22 cellular contexts compared by ENCODE assay signal in the genomic region with DNA sequence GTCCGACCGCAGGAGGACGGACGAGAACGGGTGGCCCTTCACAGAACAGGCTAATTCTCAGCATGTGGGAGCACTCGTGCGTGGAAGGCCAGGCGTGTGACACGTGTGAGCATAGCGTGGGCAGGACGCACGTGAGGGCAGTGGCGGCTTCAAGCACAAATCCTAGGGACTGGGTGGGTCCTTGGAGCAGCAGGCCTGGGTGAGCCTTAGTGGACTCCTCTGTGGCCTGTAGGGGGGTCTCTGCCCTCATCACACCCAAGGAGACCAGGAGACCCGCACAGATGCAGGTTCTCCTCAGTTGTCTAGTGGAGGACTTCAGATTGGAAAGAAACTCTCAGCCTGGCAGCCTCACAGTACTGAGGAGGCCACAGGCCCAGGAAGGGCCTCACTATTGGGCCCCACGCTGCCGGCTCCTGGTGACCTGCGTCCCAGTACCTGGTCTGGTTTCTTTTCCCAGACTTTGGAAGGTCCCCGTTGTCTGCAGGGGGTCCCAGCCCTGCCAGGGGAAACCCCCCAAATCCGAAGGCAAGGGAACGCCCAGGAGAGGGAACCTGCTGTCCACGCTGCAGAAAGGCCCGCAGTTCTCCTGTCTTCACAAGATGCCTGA. TPM values are rescaled to one million over a fixed set of nuclear protein-coding genes. Genes with fewer than 3 reads are reported as not detected.
DNase-seq lines count a peak whose midpoint lies in the region; ATAC-seq, FAIRE-seq and TF ChIP-seq lines count a peak whose summit lies in the region.
"Had no signal": no experiment of that assay in that cellular context is flagged by ENCODE, and none has a peak within 500 bp of the region (broad histone marks: within the 10 kb centered on the region; RNA-seq: fewer than 3 reads in every experiment).

No MANE protein-coding gene starts in this region.

- POLR2A ChIA-PET in HepG2 (lab: Yijun Ruan, JAX): no interaction called here

- 95% methylated on average over 22 of the region's 22 CpGs for WGBS in liver
- 90% methylated on average over 17 of the region's 22 CpGs for WGBS in HepG2 (ENCODE audit: low lambda C conversion rate)
- 90 to 98% methylated on average over 15 to 22 of the region's 22 CpGs for WGBS in esophagus squamous epithelium, 2 donors
- WGBS in pancreas, 2 donors: 69 to 70% methylated on average over 22 of the region's 22 CpGs

- H3K4me3 ChIP-seq in liver (ENCODE audit: low read depth in 1 of 3, low read length in 3 of 3): no peak overlapping the region
- no peak overlapping the region for H3K4me3 ChIP-seq in HepG2 (replicated peaks in 1 of 3; ENCODE audit: insufficient read depth in 1 of 3, low read depth in 2 of 3, low read length in 3 of 3)
- no peak overlapping the region for H3K4me3 ChIP-seq in esophagus squamous epithelium
- H3K4me3 ChIP-seq in pancreas: no peak overlapping the region
- H3K4me3 ChIP-seq: A549, BLaER1, heart left ventricle had no signal

- H3K36me3 ChIP-seq in liver (ENCODE audit: control insufficient read depth in 4 of 4, insufficient read depth in 3 of 4, low read depth in 1 of 4, low read length in 3 of 4) (peaks cover 0 to 4% (median 0%) of the 10 kb centered on the region in 4 donors), HepG2 (replicated peaks in 1 of 2; ENCODE audit: control insufficient read depth in 1 of 2, insufficient read depth in 2 of 2, low read length in 2 of 2) (no peaks in the 10 kb centered on the region), esophagus squamous epithelium (no peaks in the 10 kb centered on the region), pancreas (no peaks in the 10 kb centered on the region)
- H3K36me3 ChIP-seq: heart left ventricle had no signal

- intact Hi-C loops in HepG2 (cut with micrococcal nuclease; ENCODE audit: unreplicated experiment): loop anchor here (2.0 kb wide), 1 partner anchor 22 kb away; no protein-coding TSS in a partner anchor
- intact Hi-C loops in esophagus squamous epithelium (cut with DNase I): no loop called here
- intact Hi-C loops in pancreas (cut with DNase I): no loop called here

- peak overlapping the region; percentile 67 to 71 for H3K27ac ChIP-seq in liver (ENCODE audit: low read depth in 1 of 2, low read length in 2 of 2)
- H3K27ac ChIP-seq in HepG2 (ENCODE audit: extremely low read length, insufficient read depth, low read length): no peak overlapping the region
- H3K27ac ChIP-seq in esophagus squamous epithelium: peak overlapping the region in 3 of 4 donors; percentile 1 to 76 (median 60)
- H3K27ac ChIP-seq in pancreas: peak overlapping the region; percentile 27 to 72 (median 54)
- H3K27ac ChIP-seq: A549 had no signal

- in situ Hi-C loops in HepG2 (cut with HindIII; ENCODE audit: extremely low pct_ligation_motif_present, low pct_unique_long_range_greater_than_20kb): no loop called here
- in situ Hi-C loops in G401 (cut with HindIII; ENCODE audit: low sequenced_read_pairs): no loop called here

- CTCF ChIA-PET in HepG2 (lab: Yijun Ruan, JAX; ENCODE audit: low intra/inter-chr PET ratio, low total read pairs): no interaction called here

- no peak for TF ChIP-seq CTCF in liver (IDR thresholded peaks at IDR 0.05; ENCODE audit: low read depth, low read length, missing input control)
- TF ChIP-seq CTCF in HepG2 (CRISPR knock-in tag; IDR thresholded peaks at IDR 0.05): no peak
- no peak for TF ChIP-seq CTCF in esophagus squamous epithelium (IDR thresholded peaks at IDR 0.05)
- no peak for TF ChIP-seq CTCF in pancreas (IDR thresholded peaks at IDR 0.05)

- BruUV-seq in HepG2 (replicated peaks; lab: Mats Ljungman, UMichigan): no TSS peak

- TF ChIP-seq RAD21 in liver (IDR thresholded peaks at IDR 0.05): no peak
- TF ChIP-seq RAD21 in HepG2 (CRISPR knock-in tag; IDR thresholded peaks at IDR 0.05): no peak

- peaks cover 10 to 25% (median 18%) of the 10 kb centered on the region in 4 donors for H3K4me1 ChIP-seq in liver (ENCODE audit: control insufficient read depth in 4 of 4, insufficient read depth in 4 of 4, low read length in 3 of 4)
- H3K4me1 ChIP-seq in HepG2 (ENCODE audit: insufficient read depth, low read length): peaks cover 24% of the 10 kb centered on the region
- peaks cover 0 to 25% (median 8%) of the 10 kb centered on the region in 3 donors for H3K4me1 ChIP-seq in esophagus squamous epithelium
- peaks cover 15 to 36% (median 15%) of the 10 kb centered on the region in 3 donors for H3K4me1 ChIP-seq in pancreas
- H3K4me1 ChIP-seq: A549 had no signal

- no peak for FAIRE-seq in HepG2 (lab: Jason Lieb, UNC)
- no peak for FAIRE-seq in pancreas (lab: Jason Lieb, UNC)
- FAIRE-seq: A549, endothelial cell of umbilical vein, small intestine, urothelium cell line had no signal

- no peak overlapping the region for H3K9ac ChIP-seq in liver (ENCODE audit: low read depth in 1 of 2, low read length in 2 of 2)
- H3K9ac ChIP-seq in HepG2 (ENCODE audit: insufficient read depth, low read depth, low read length): no peak overlapping the region
- H3K9ac ChIP-seq: BLaER1 had no signal

- DNase-seq in HepG2 (ENCODE audit: low spot score) (no peak), esophagus squamous epithelium (lab: John Stamatoyannopoulos, UW) (no peak), pancreas (peak in 1 of 6 donors; percentile 52), G401 (ENCODE audit: low spot score) (no peak), NOMO-1 (lab: John Stamatoyannopoulos, UW; ENCODE audit: unreplicated experiment in 2 of 2) (no peak), hypothalamus (lab: John Stamatoyannopoulos, UW) (no peak)
- DNase-seq in stimulated activated naive CD4-positive, alpha-beta T cell (lab: John Stamatoyannopoulos, UW): no peak
- DNase-seq: activated CD4-positive, alpha-beta T cell treated with anti-CD3 and anti-CD28 coated beads, Interleukin-2, amount 10 ng/mL, durations not matched to agents 7 days and 5 days; activated naive CD8-positive, alpha-beta T cell treated with anti-CD3 and anti-CD28 coated beads, Interleukin-2, amount 50 U/mL, for 24 hours; immature natural killer cell; mammary epithelial cell; NCI-H1436; Right ventricle myocardium superior; small intestine; T-cell had no signal

- H2AFZ ChIP-seq in HepG2 (ENCODE audit: low read length): no peak overlapping the region

- TF ChIP-seq EP300 in HepG2 (IDR thresholded peaks at IDR 0.05; ENCODE audit: low read depth in 2 of 2, low read length in 2 of 2) (no peak), HepG2 (CRISPR knock-in tag; IDR thresholded peaks at IDR 0.05; ENCODE audit: borderline replicate concordance) (no peak)

- no peak overlapping the region for H3K4me2 ChIP-seq in HepG2 (ENCODE audit: low read depth, low read length)
- H3K4me2 ChIP-seq: A549 had no signal

- no peaks in the 10 kb centered on the region for H3K79me2 ChIP-seq in HepG2 (ENCODE audit: insufficient read depth, low read length)

- no peaks in the 10 kb centered on the region for H3K27me3 ChIP-seq in liver (ENCODE audit: control insufficient read depth in 4 of 4, insufficient read depth in 4 of 4, low read length in 3 of 4)
- H3K27me3 ChIP-seq in HepG2 (ENCODE audit: control insufficient read depth in 1 of 2, insufficient read depth in 2 of 2, low read length in 2 of 2): peaks cover 0 to 9% of the 10 kb centered on the region in 2 experiments; a peak in 3 of 5 replicates
- peaks cover 0 to 21% (median 0%) of the 10 kb centered on the region in 4 donors for H3K27me3 ChIP-seq in esophagus squamous epithelium
- no peaks in the 10 kb centered on the region for H3K27me3 ChIP-seq in pancreas
- H3K27me3 ChIP-seq: BLaER1, heart left ventricle had no signal

- TF ChIP-seq POLR2A in HepG2 (IDR thresholded peaks at IDR 0.05; ENCODE audit: insufficient read depth in 1 of 2, low read depth in 2 of 2, low read length in 2 of 2) (no peak), esophagus squamous epithelium (IDR thresholded peaks at IDR 0.05) (no peak)

- no peaks in the 10 kb centered on the region for H4K20me1 ChIP-seq in HepG2 (ENCODE audit: insufficient read depth, low read length)
- H4K20me1 ChIP-seq: BLaER1 had no signal

- ATAC-seq in HepG2 (no peak), pancreas (no peak)
- ATAC-seq: activated naive CD8-positive, alpha-beta T cell treated with anti-CD3 and anti-CD28 coated beads, Interleukin-2, amount 50 U/mL, for 24 hours; HCT116; T-cell had no signal

- H3K9me3 ChIP-seq in liver (ENCODE audit: control insufficient read depth in 4 of 4, low read length in 3 of 4) (no peaks in the 10 kb centered on the region), HepG2 (ENCODE audit: low read length) (no peaks in the 10 kb centered on the region), esophagus squamous epithelium (no peaks in the 10 kb centered on the region), pancreas (no peaks in the 10 kb centered on the region)
- H3K9me3 ChIP-seq: A549, BLaER1, heart left ventricle had no signal

RNA-seq across cellular contexts. Expression of gene FAM20C, which starts 49.1 kb away (rescaled TPM):
- 10 to 100 TPM; 13.4 to 31.7 TPM for total RNA-seq in liver
- polyA plus RNA-seq in liver: 10 to 100 TPM; 31.3 to 40.4 TPM
- 14.5 and 19.9 TPM in 2 replicates for total RNA-seq in HepG2 (2016; rRNA removed; fragmentation: Illumina TruSeq; extraction: Trizol)
- total RNA-seq in HepG2 (2016; cell fraction: cytosol; rRNA removed; fragmentation: Illumina TruSeq; extraction: Trizol; ENCODE audit: low read depth): 4.8 and 5.5 TPM in 2 replicates
- 12.0 and 18.5 TPM in 2 replicates for total RNA-seq in HepG2 (2016; cell fraction: insoluble cytoplasmic fraction; rRNA removed; fragmentation: Illumina TruSeq; extraction: Trizol)
- 11.5 and 11.6 TPM in 2 replicates for total RNA-seq in HepG2 (2016; cell fraction: membrane; rRNA removed; fragmentation: Illumina TruSeq; extraction: Trizol)
- total RNA-seq in HepG2 (2016; cell fraction: nucleus; rRNA removed; fragmentation: Illumina TruSeq; extraction: Trizol): 20.5 and 24.2 TPM in 2 replicates
- 11.9 and 15.3 TPM in 2 replicates for polyA plus RNA-seq in HepG2 (2011; rRNA removed)
- polyA plus RNA-seq in HepG2 (2011; cell fraction: cytosol; rRNA removed): 13.7 and 17.5 TPM in 2 replicates
- polyA plus RNA-seq in HepG2 (2011; cell fraction: nucleus; rRNA removed): 24.6 and 26.4 TPM in 2 replicates
- 15.4 and 23.9 TPM in 2 replicates for polyA plus RNA-seq in HepG2 (2012)
- 2.8 and 3.2 TPM in 2 replicates for polyA plus RNA-seq in HepG2 (2016; cell fraction: cytosol; fragmentation: Illumina TruSeq; extraction: Trizol; ENCODE audit: low read depth)
- 18.9 and 20.0 TPM in 2 replicates for polyA plus RNA-seq in HepG2 (2016; cell fraction: insoluble cytoplasmic fraction; fragmentation: Illumina TruSeq; extraction: Trizol; ENCODE audit: low read depth)
- 10.0 and 10.7 TPM in 2 replicates for polyA plus RNA-seq in HepG2 (2016; cell fraction: membrane; fragmentation: Illumina TruSeq; extraction: Trizol; ENCODE audit: low read depth)
- polyA plus RNA-seq in HepG2 (2016; cell fraction: nucleus; fragmentation: Illumina TruSeq; extraction: Trizol; ENCODE audit: insufficient read depth, low read depth): 38.8 and 44.3 TPM in 2 replicates
- polyA minus RNA-seq in HepG2 (2011; rRNA and poly(A)+ RNA removed; ENCODE audit: low replicate concordance): 8.9 and 24.8 TPM in 2 replicates
- 13.4 and 22.0 TPM in 2 replicates for polyA minus RNA-seq in HepG2 (2011; cell fraction: cytosol; rRNA and poly(A)+ RNA removed)
- polyA minus RNA-seq in HepG2 (2011; cell fraction: nucleus; rRNA and poly(A)+ RNA removed): 14.4 and 19.6 TPM in 2 replicates
- 10 to 100 TPM in 3 of 4 donors, 1 to 10 TPM in 1; 8.5 to 16.0 (median 13.7) TPM for total RNA-seq in esophagus squamous epithelium
- 10 to 100 TPM in 3 of 6 donors, 1 to 10 TPM in 3; 8.9 to 43.1 (median 11.2) TPM for total RNA-seq in pancreas
- polyA plus RNA-seq in pancreas: 10 to 100 TPM; 14.2 to 16.9 TPM
- total RNA-seq in G401 (2014; rRNA removed; shearing (Covaris generic)): 12.8 and 14.8 TPM in 2 replicates
- polyA plus RNA-seq: immature natural killer cell had no signal
